In genomic region chr17:4986951-4987766, GRCh38 we compare ENCODE assay signal across 8 cellular contexts. TPM values are rescaled to one million over a fixed set of nuclear protein-coding genes. Genes with fewer than 3 reads are reported as not detected.
A peak's percentile ranks its signal among the peaks of the same experiment; 100 is the strongest.
DNase-seq lines count a peak whose midpoint lies in the region; ATAC-seq and TF ChIP-seq lines count a peak whose summit lies in the region.

CAMTA2 (minus strand) TSS chr17:4987675; CDS start chr17:4986222, 1,453 bp downstream.

- no peaks in the 10 kb centered on the region for H3K27me3 ChIP-seq in AG04450 (ENCODE audit: control insufficient read depth, insufficient read depth, low read length)

- peak; percentile 54 for ATAC-seq in GM18873 (IDR thresholded peaks at IDR 0.05; ENCODE audit: low FRiP score, unreplicated experiment)
- ATAC-seq in HG03139 (IDR thresholded peaks at IDR 0.05; ENCODE audit: unreplicated experiment): peak; percentile 57
- ATAC-seq in left lobe of liver: peak; percentile 91

- no peaks in the 10 kb centered on the region for H3K9me3 Mint-ChIP-seq in activated CD4-positive, alpha-beta T cell treated with anti-CD3 and anti-CD28 coated beads, Interleukin-2, amount 10 ng/mL, durations not matched to agents 24 days and 14 days

- TF ChIP-seq CTCF in AG04450 (IDR thresholded peaks at IDR 0.05; ENCODE audit: low read depth, low read length) (peak; percentile 62), coronary artery (IDR thresholded peaks at IDR 0.05) (peak; percentile 88)

- H3K27ac Mint-ChIP-seq in activated CD4-positive, alpha-beta T cell treated with anti-CD3 and anti-CD28 coated beads, Interleukin-2, amount 10 ng/mL, durations not matched to agents 24 days and 14 days: peak within 1 kb of the TSS; percentile 93

- no peaks in the 10 kb centered on the region; the same call in 1 of the 2 replicates for H3K9me3 ChIP-seq in AG04450 (ENCODE audit: control insufficient read depth, insufficient read depth, low read length)

- DNase-seq in AG04450 (ENCODE audit: low read depth, low spot score): no peak
- peak; percentile 66 for DNase-seq in NCI-H510A (lab: John Stamatoyannopoulos, UW)
- DNase-seq in activated CD4-positive, alpha-beta T cell treated with anti-CD3 and anti-CD28 coated beads, Interleukin-2, amount 10 ng/mL, durations not matched to agents 24 days and 14 days: peak; percentile 96
- peak; percentile 94 for DNase-seq in coronary artery (ENCODE audit: low spot score)
- DNase-seq in left lobe of liver (ENCODE audit: low spot score): peak; percentile 88
- peak; percentile 82 to 83 for DNase-seq in stimulated activated CD4-positive, alpha-beta T cell treated with anti-CD3 and anti-CD28 coated beads, Interleukin-2, amount 100 ng/mL, for 48 hours

- peak within 1 kb of the TSS; percentile 52 for H3K27ac ChIP-seq in AG04450 (ENCODE audit: low read depth, low read length)
- H3K27ac ChIP-seq in coronary artery: peak within 1 kb of the TSS; percentile 86 to 98

- CTCF ChIA-PET in AG04450 (lab: Charles Lee): interaction anchor here (0.7 to 1.9 kb wide), 12 partner anchors 8 to 78 kb away, joined by 3 to 6 read pairs (median 4); partner anchors contain the start of genes INCA1, KIF1C and SLC25A11

- POLR2A ChIA-PET in AG04450 (lab: Yijun Ruan, JAX): interaction anchor here (1.2 to 3.1 kb wide), 4 partner anchors 10 to 72 kb away, joined by 4 to 11 read pairs (median 6); partner anchors contain the start of genes INCA1, KIF1C and SPAG7

- H3K4me1 Mint-ChIP-seq in activated CD4-positive, alpha-beta T cell treated with anti-CD3 and anti-CD28 coated beads, Interleukin-2, amount 10 ng/mL, durations not matched to agents 24 days and 14 days: peaks cover 45% of the 10 kb centered on the region

- intact Hi-C loops in activated CD4-positive, alpha-beta T cell treated with anti-CD3 and anti-CD28 coated beads, Interleukin-2, amount 10 ng/mL, durations not matched to agents 24 days and 14 days (cut with micrococcal nuclease): loop anchor here (1.0 to 5.0 kb wide), 5 partner anchors 10 to 78 kb away; partner anchors contain the start of genes INCA1, KIF1C, PFN1 and SPAG7

- H3K27me3 Mint-ChIP-seq in activated CD4-positive, alpha-beta T cell treated with anti-CD3 and anti-CD28 coated beads, Interleukin-2, amount 10 ng/mL, durations not matched to agents 24 days and 14 days: no peaks in the 10 kb centered on the region

- H3K4me3 Mint-ChIP-seq in activated CD4-positive, alpha-beta T cell treated with anti-CD3 and anti-CD28 coated beads, Interleukin-2, amount 10 ng/mL, durations not matched to agents 24 days and 14 days: peak within 1 kb of the TSS; percentile 97

- H3K36me3 Mint-ChIP-seq in activated CD4-positive, alpha-beta T cell treated with anti-CD3 and anti-CD28 coated beads, Interleukin-2, amount 10 ng/mL, durations not matched to agents 24 days and 14 days (ENCODE audit: low read depth): peaks cover 42% of the 10 kb centered on the region

- H3K4me3 ChIP-seq in AG04450 (ENCODE audit: low read depth, low read length) (peak within 1 kb of the TSS; percentile 85), coronary artery (peak within 1 kb of the TSS; percentile 99)

RNA-seq across cellular contexts. Expression of gene CAMTA2, which starts in this region (rescaled TPM):
- 18.0 and 20.0 TPM in 2 replicates for polyA plus RNA-seq in AG04450 (2011; rRNA removed)
- polyA minus RNA-seq in AG04450 (2011; rRNA and poly(A)+ RNA removed): 12.0 and 14.8 TPM in 2 replicates
- total RNA-seq in activated CD4-positive, alpha-beta T cell treated with anti-CD3 and anti-CD28 coated beads, Interleukin-2, amount 10 ng/mL, durations not matched to agents 24 days and 14 days: 87.7 and 89.7 TPM in 2 replicates
- total RNA-seq in left lobe of liver: 17.7 TPM
